ENCODE assay signal across 8 cellular contexts in the genomic region with DNA sequence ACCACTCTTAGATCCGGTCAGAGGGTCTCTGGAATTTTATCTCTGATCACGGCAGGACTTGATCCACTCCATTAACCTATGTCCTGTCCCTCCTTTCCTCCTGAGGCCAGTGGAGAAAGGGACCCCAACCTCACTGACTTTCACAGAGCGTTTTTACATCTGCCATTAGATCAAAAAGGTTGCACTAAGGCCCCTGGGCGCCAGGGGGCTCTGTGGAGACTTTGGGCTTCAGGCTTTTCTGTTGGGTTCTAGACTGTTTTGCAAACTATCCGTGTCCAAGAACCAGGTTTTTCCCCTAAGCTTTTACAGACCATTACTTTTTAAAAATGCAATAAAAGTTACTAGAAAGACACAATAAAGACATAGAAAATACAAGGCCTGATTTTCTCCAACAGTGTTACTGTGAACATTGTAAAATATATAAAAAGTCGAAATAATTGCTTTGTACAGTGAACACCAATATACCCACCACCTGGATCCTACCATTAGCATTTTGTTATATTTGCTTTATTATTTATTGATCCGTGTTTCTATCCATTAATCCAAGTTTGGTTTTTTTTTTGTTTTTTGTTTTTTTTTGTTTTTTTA.
DNase-seq lines count a peak whose midpoint lies in the region; ATAC-seq and TF ChIP-seq lines count a peak whose summit lies in the region.

No MANE protein-coding gene starts in this region.

- H3K9me3 ChIP-seq in left ventricle myocardium inferior (replicated peaks) (no peaks in the 10 kb centered on the region), spleen (no peaks in the 10 kb centered on the region)

- WGBS in spleen, 5 donors = 32 to 41% (median 35%) methylated on average over 7 of the region's 7 CpGs

- H3K27me3 ChIP-seq in left ventricle myocardium inferior (ENCODE audit: low read depth) (peaks cover 17% of the 10 kb centered on the region), spleen (replicated peaks in 1 of 7) (peaks cover 0 to 27% (median 8%) of the 10 kb centered on the region in 7 donors)

- peak; percentile 54 for DNase-seq in Daoy (ENCODE audit: low read depth)
- DNase-seq in HS-5 (ENCODE audit: low read depth) = peak; percentile 23
- peak; percentile 49 for DNase-seq in RPMI7951 (ENCODE audit: low read depth)
- peak in 3 of 4 experiments; percentile 11 to 36 (median 18) for DNase-seq in activated naive CD4-positive, alpha-beta T cell (lab: John Stamatoyannopoulos, UW)
- DNase-seq in left ventricle myocardium inferior = peak; percentile 68
- DNase-seq in spleen = no peak
- DNase-seq in cerebellar nuclear complex (lab: John Stamatoyannopoulos, UW) = no peak

- H3K4me3 ChIP-seq in left ventricle myocardium inferior = no peak overlapping the region
- no peak overlapping the region for H3K4me3 ChIP-seq in spleen

- intact Hi-C loops in left ventricle myocardium inferior (cut with micrococcal nuclease) = loop anchor here (5.0 to 10.0 kb wide), 2 partner anchors 191 to 206 kb away; no protein-coding TSS in a partner anchor
- intact Hi-C loops in spleen (cut with DNase I; ENCODE audit: low total_unique reads) = loop anchor here (5.0 kb wide), 1 partner anchor 316 kb away; no protein-coding TSS in a partner anchor

- no peak for ATAC-seq in HG03025 (IDR thresholded peaks at IDR 0.05; ENCODE audit: low FRiP score, unreplicated experiment)

- H3K4me1 ChIP-seq in left ventricle myocardium inferior (no peaks in the 10 kb centered on the region), spleen (peaks cover 0 to under 1% (median 0%) of the 10 kb centered on the region in 6 donors)

- TF ChIP-seq CTCF in left ventricle myocardium inferior (IDR thresholded peaks at IDR 0.05; ENCODE audit: borderline replicate concordance) = peak; percentile 85
- TF ChIP-seq CTCF in spleen (IDR thresholded peaks at IDR 0.05 in 8 of 11, conservative IDR thresholded peaks at IDR 0.05 in 3 of 11) = peak in 9 of 11 experiments; percentile 36 to 74 (median 67)

- H3K36me3 ChIP-seq in left ventricle myocardium inferior (no peaks in the 10 kb centered on the region), spleen (no peaks in the 10 kb centered on the region)

- H3K27ac ChIP-seq in left ventricle myocardium inferior (replicated peaks) (no peak overlapping the region), spleen (no peak overlapping the region)

- no peak for TF ChIP-seq POLR2A in spleen (IDR thresholded peaks at IDR 0.05)

Comparison
In these comparisons a context has a peak if more than half of its experiments do, and no peak if none do; other contexts are left out.
1. DNase-seq: peak in Daoy (single experiment), HS-5 (single experiment), RPMI7951 (single experiment), activated naive CD4-positive, alpha-beta T cell (3 of 4) and left ventricle myocardium inferior (single experiment); none in spleen (single experiment) and cerebellar nuclear complex (0 of 2).